In the genomic region with DNA sequence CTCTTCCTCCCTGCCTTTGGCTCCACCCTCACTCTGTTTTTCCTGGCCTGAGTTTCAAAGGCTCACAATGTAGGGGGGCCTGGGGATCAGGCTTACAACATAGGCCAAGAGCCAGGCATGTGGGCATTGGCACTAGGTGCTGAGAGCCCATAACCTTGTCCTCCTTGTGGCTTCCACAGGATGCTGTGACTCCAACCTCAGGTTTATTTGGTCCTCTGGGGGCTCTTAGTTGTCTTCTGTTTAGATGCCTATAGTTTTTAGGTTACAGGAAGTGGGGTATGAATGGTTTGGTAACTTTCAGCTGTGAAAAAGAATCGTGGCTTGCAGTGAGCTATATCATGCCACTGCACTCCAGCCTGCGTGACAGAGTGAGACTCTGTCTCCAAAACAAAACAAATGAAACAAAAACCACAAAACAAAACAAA, we compare ENCODE assay signal across 10 cellular contexts. TPM values are rescaled to one million over a fixed set of nuclear protein-coding genes. Genes with fewer than 3 reads are reported as not detected.
DNase-seq lines count a peak whose midpoint lies in the region; ATAC-seq and TF ChIP-seq lines count a peak whose summit lies in the region.
"Had no signal": no experiment of that assay in that cellular context is flagged by ENCODE, and none has a peak within 500 bp of the region (broad histone marks: within the 10 kb centered on the region; RNA-seq: fewer than 3 reads in every experiment).

No MANE protein-coding gene starts in this region.

- CTCF ChIA-PET in HEK293 (lab: Yijun Ruan, JAX): interaction anchor here (1.5 kb wide), 1 partner anchor 13 kb away, joined by 3 read pairs; no protein-coding TSS in a partner anchor
- CTCF ChIA-PET in activated CD8-positive, alpha-beta T cell treated with anti-CD3 and anti-CD28 coated beads for 36 hours (lab: Charles Lee): interaction anchor here (1.4 to 1.9 kb wide), 2 partner anchors 14 to 107 kb away, joined by 4 to 6 read pairs; no protein-coding TSS in a partner anchor

- H3K27ac Mint-ChIP-seq in activated T-cell treated with anti-CD3 and anti-CD28 coated beads, Interleukin-2, amount 50 U/mL, for 24 hours: peak overlapping the region; percentile 88
- H3K27ac Mint-ChIP-seq in activated CD8-positive, alpha-beta T cell treated with anti-CD3 and anti-CD28 coated beads for 36 hours: peak overlapping the region; percentile 90
- peak overlapping the region; percentile 80 for H3K27ac Mint-ChIP-seq in stimulated activated memory B cell treated with anti-CD40 and anti-IgM and Interleukin-4, amounts not matched to agents 10 μg/mL and 1 μg/mL and 100 μg/mL, for 72 hours

- intact Hi-C loops in activated CD8-positive, alpha-beta T cell treated with anti-CD3 and anti-CD28 coated beads for 36 hours (cut with micrococcal nuclease): no loop called here
- intact Hi-C loops in adrenal gland (cut with DNase I): no loop called here

- H3K27ac ChIP-seq in HEK293 (ENCODE audit: extremely low read depth, low read depth, low read length) (no peak overlapping the region), adrenal gland (no peak overlapping the region)
- H3K27ac ChIP-seq: epithelial cell of prostate had no signal

- peaks cover 21% of the 10 kb centered on the region for H3K4me1 Mint-ChIP-seq in activated T-cell treated with anti-CD3 and anti-CD28 coated beads, Interleukin-2, amount 50 U/mL, for 24 hours (ENCODE audit: low read depth)
- peaks cover 24% of the 10 kb centered on the region for H3K4me1 Mint-ChIP-seq in activated CD8-positive, alpha-beta T cell treated with anti-CD3 and anti-CD28 coated beads for 36 hours (ENCODE audit: low read depth)
- H3K4me1 Mint-ChIP-seq in stimulated activated memory B cell treated with anti-CD40 and anti-IgM and Interleukin-4, amounts not matched to agents 10 μg/mL and 1 μg/mL and 100 μg/mL, for 72 hours: peaks cover 25% of the 10 kb centered on the region

- no peaks in the 10 kb centered on the region for H3K27me3 Mint-ChIP-seq in activated T-cell treated with anti-CD3 and anti-CD28 coated beads, Interleukin-2, amount 50 U/mL, for 24 hours
- H3K27me3 Mint-ChIP-seq in activated CD8-positive, alpha-beta T cell treated with anti-CD3 and anti-CD28 coated beads for 36 hours: no peaks in the 10 kb centered on the region
- no peaks in the 10 kb centered on the region for H3K27me3 Mint-ChIP-seq in stimulated activated memory B cell treated with anti-CD40 and anti-IgM and Interleukin-4, amounts not matched to agents 10 μg/mL and 1 μg/mL and 100 μg/mL, for 72 hours

- H3K36me3 ChIP-seq in HEK293 (ENCODE audit: control insufficient read depth in 2 of 2, insufficient read depth in 1 of 2, low read length in 2 of 2): no peaks in the 10 kb centered on the region
- no peaks in the 10 kb centered on the region for H3K36me3 ChIP-seq in adrenal gland (replicated peaks in 1 of 2)

- H3K9me3 Mint-ChIP-seq in activated T-cell treated with anti-CD3 and anti-CD28 coated beads, Interleukin-2, amount 50 U/mL, for 24 hours: no peaks in the 10 kb centered on the region
- no peaks in the 10 kb centered on the region for H3K9me3 Mint-ChIP-seq in activated CD8-positive, alpha-beta T cell treated with anti-CD3 and anti-CD28 coated beads for 36 hours
- H3K9me3 Mint-ChIP-seq in stimulated activated memory B cell treated with anti-CD40 and anti-IgM and Interleukin-4, amounts not matched to agents 10 μg/mL and 1 μg/mL and 100 μg/mL, for 72 hours: no peaks in the 10 kb centered on the region

- H3K4me3 ChIP-seq in HEK293 (ENCODE audit: low read depth, low read length) (no peak overlapping the region), adrenal gland (no peak overlapping the region)

- WGBS in adrenal gland, 4 donors: 50 to 79% (median 65%) methylated on average over 2 of the region's 2 CpGs

- no peak for TF ChIP-seq POLR2A in adrenal gland (IDR thresholded peaks at IDR 0.05)

- peak; percentile 91 for ATAC-seq in activated CD8-positive, alpha-beta T cell treated with anti-CD3 and anti-CD28 coated beads for 36 hours
- peak; percentile 90 for ATAC-seq in stimulated activated memory B cell treated with anti-CD40 and anti-IgM and Interleukin-4, amounts not matched to agents 10 μg/mL and 1 μg/mL and 100 μg/mL, for 72 hours

- 0 out of 2 replicates have a peak, but pooled peaks cover 3% of the 10 kb centered on the region for H3K4me1 ChIP-seq in HEK293 (ENCODE audit: control insufficient read depth, insufficient read depth, low read length)
- peaks cover 0 to 1% of the 10 kb centered on the region in 2 donors for H3K4me1 ChIP-seq in adrenal gland (replicated peaks in 1 of 2)

- no peak for DNase-seq in activated T-cell treated with anti-CD3 and anti-CD28 coated beads, Interleukin-2, amount 50 U/mL, for 24 hours
- DNase-seq in activated T-cell treated with anti-CD3 and anti-CD28 coated beads for 4 hours (no peak), NCI-H2081 (lab: John Stamatoyannopoulos, UW) (no peak), adrenal gland (no peak)
- DNase-seq in activated CD8-positive, alpha-beta T cell treated with anti-CD3 and anti-CD28 coated beads for 36 hours: peak; percentile 47
- no peak for DNase-seq in stimulated activated CD4-positive, alpha-beta T cell treated with anti-CD3 and anti-CD28 coated beads, Interleukin-4, amount 100 ng/mL, for 24 hours
- DNase-seq: Karpas-422 had no signal

- H3K4me3 Mint-ChIP-seq in activated T-cell treated with anti-CD3 and anti-CD28 coated beads, Interleukin-2, amount 50 U/mL, for 24 hours: no peak overlapping the region
- H3K4me3 Mint-ChIP-seq in activated CD8-positive, alpha-beta T cell treated with anti-CD3 and anti-CD28 coated beads for 36 hours: no peak overlapping the region
- H3K4me3 Mint-ChIP-seq in stimulated activated memory B cell treated with anti-CD40 and anti-IgM and Interleukin-4, amounts not matched to agents 10 μg/mL and 1 μg/mL and 100 μg/mL, for 72 hours: peak overlapping the region; percentile 31

- peaks cover 2% of the 10 kb centered on the region for H3K36me3 Mint-ChIP-seq in activated T-cell treated with anti-CD3 and anti-CD28 coated beads, Interleukin-2, amount 50 U/mL, for 24 hours (ENCODE audit: low read depth)
- H3K36me3 Mint-ChIP-seq in activated CD8-positive, alpha-beta T cell treated with anti-CD3 and anti-CD28 coated beads for 36 hours (ENCODE audit: low read depth): no peaks in the 10 kb centered on the region
- peaks cover 20% of the 10 kb centered on the region for H3K36me3 Mint-ChIP-seq in stimulated activated memory B cell treated with anti-CD40 and anti-IgM and Interleukin-4, amounts not matched to agents 10 μg/mL and 1 μg/mL and 100 μg/mL, for 72 hours

- POLR2A ChIA-PET in HEK293 (lab: Yijun Ruan, JAX): interaction anchor here (0.9 kb wide), 1 partner anchor 12 kb away, joined by 3 read pairs; no protein-coding TSS in a partner anchor
- POLR2A ChIA-PET in activated CD8-positive, alpha-beta T cell treated with anti-CD3 and anti-CD28 coated beads for 36 hours (lab: Charles Lee): no interaction called here

- no peaks in the 10 kb centered on the region for H3K27me3 ChIP-seq in adrenal gland

- H3K9me3 ChIP-seq in HEK293 (ENCODE audit: control insufficient read depth, insufficient read depth, low read depth, low read length) (no peaks in the 10 kb centered on the region), adrenal gland (replicated peaks in 1 of 3) (no peaks in the 10 kb centered on the region)

- TF ChIP-seq CTCF in HEK293 (tag by site-specific recombination; IDR thresholded peaks at IDR 0.05) (no peak), adrenal gland (IDR thresholded peaks at IDR 0.05) (no peak)
- no peak for TF ChIP-seq CTCF in activated CD8-positive, alpha-beta T cell treated with anti-CD3 and anti-CD28 coated beads for 36 hours (IDR thresholded peaks at IDR 0.05)

TF ChIP-seq in HEK293, 187 proteins besides CTCF, POLR2A, EP300 and RAD21 (continues in another document):
- TF ChIP-seq HOXD13 (CRISPR knock-in tag; IDR thresholded peaks at IDR 0.05; ENCODE audit: borderline replicate concordance) (no peak), ZNF211 (tag by site-specific recombination; IDR thresholded peaks at IDR 0.05; ENCODE audit: low read depth) (no peak), ZNF677 (tag by site-specific recombination; IDR thresholded peaks at IDR 0.05) (no peak), ZXDB (tag by site-specific recombination; IDR thresholded peaks at IDR 0.05) (no peak), ZBTB8A (tag by site-specific recombination; IDR thresholded peaks at IDR 0.05) (no peak)

RNA-seq across cellular contexts. Expression of gene MMP24, which starts 25.6 kb away (rescaled TPM):
- not detected for total RNA-seq in activated CD8-positive, alpha-beta T cell treated with anti-CD3 and anti-CD28 coated beads for 36 hours
- 1 to 10 TPM in 6 of 8 donors, under 1 TPM in 2; 0.09 to 2.3 (median 1.3) TPM for total RNA-seq in adrenal gland
- 1 to 10 TPM; 1.0 to 1.6 (median 1.4) TPM for polyA plus RNA-seq in adrenal gland

RNA-seq across cellular contexts. Expression of gene MMP24OS, which starts 25.9 kb away (rescaled TPM):
- total RNA-seq in activated CD8-positive, alpha-beta T cell treated with anti-CD3 and anti-CD28 coated beads for 36 hours: 10 to 100 TPM; 46.6 to 48.4 TPM
- 100 to 1,000 TPM in 2 of 8 donors, 10 to 100 TPM in 6; 24.8 to 141 (median 75.7) TPM for total RNA-seq in adrenal gland
- 100 to 1,000 TPM in 2 of 3 donors, 10 to 100 TPM in 1; 72.3 to 150 (median 144) TPM for polyA plus RNA-seq in adrenal gland

RNA-seq across cellular contexts. Expression of gene EIF6, which starts 32.5 kb away (rescaled TPM):
- total RNA-seq in activated CD8-positive, alpha-beta T cell treated with anti-CD3 and anti-CD28 coated beads for 36 hours: 100 to 1,000 TPM; 132 to 144 TPM
- total RNA-seq in adrenal gland: 100 to 1,000 TPM in 4 of 8 donors, 10 to 100 TPM in 4; 56.7 to 222 (median 108) TPM
- polyA plus RNA-seq in adrenal gland: 100 to 1,000 TPM in 2 of 3 donors, 10 to 100 TPM in 1; 85.4 to 145 (median 112) TPM

RNA-seq across cellular contexts. Expression of gene FAM83C, which starts 40.2 kb away (rescaled TPM):
- total RNA-seq in activated CD8-positive, alpha-beta T cell treated with anti-CD3 and anti-CD28 coated beads for 36 hours: not detected
- not detected for total RNA-seq in adrenal gland
- under 1 TPM in 1 of 3 donors, not detected in 2; 0.03 TPM for polyA plus RNA-seq in adrenal gland
